8 cellular contexts compared by ENCODE assay signal in the genomic region with DNA sequence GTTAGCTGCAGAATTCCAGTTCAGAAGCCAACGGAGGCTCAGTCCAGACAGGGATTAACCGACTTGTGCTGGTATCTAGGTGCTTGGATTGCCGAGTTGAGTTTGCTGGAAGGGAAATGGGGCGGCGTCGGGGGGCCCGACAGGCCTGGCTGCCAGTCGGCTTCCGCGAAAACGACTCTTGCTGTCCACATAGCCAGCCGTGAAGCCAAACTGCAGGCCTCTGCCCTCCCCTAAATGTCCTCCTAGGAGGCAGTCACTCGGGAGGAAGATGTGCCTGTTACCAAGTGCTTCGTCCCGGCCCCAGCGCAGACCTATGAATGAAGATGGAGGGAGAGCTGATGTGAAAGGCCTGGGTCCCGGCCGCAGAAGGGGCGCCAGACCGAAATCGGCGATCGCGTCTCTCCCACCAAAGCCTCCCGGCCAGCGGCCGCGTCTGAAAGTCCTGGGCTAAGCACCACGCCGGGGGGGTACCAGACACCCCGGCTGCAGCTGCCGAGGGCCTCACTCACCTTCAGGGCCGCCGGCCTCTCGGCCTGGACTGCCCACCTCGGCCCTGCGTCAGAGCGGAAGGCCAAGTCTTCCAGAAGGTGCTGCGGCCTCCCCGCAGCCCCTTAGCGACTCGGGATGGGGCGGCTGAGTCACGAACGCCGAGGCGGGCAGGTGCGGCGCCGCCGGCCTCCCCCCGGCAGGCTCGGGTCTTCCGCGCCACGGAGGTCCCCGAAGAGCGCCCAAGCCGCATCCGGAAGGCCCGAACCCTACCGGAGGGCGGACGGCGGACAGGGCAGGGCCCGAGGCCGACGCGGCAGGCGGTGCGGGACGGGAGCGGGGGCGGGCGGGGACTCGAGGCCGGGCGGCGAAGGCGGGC. TPM values are rescaled to one million over a fixed set of nuclear protein-coding genes. Genes with fewer than 3 reads are reported as not detected.
DNase-seq lines count a peak whose midpoint lies in the region; ATAC-seq and TF ChIP-seq lines count a peak whose summit lies in the region.

No MANE protein-coding gene starts in this region.

- no peak for TF ChIP-seq CTCF in RWPE1 (conservative IDR thresholded peaks at IDR 0.05; ENCODE audit: low read depth)
- TF ChIP-seq CTCF in ascending aorta (IDR thresholded peaks at IDR 0.05), result no peak
- no peak for TF ChIP-seq CTCF in smooth muscle cell (IDR thresholded peaks at IDR 0.05; ENCODE audit: borderline replicate concordance, insufficient read depth, poor library complexity, severe bottlenecking)

- POLR2A ChIA-PET in RWPE1 (lab: Yijun Ruan, JAX; ENCODE audit: low non-redundant PET), result interaction anchor here (0.6 to 0.7 kb wide), 3 partner anchors 10 to 27 kb away, joined by 3 to 5 read pairs (median 4); a partner anchor contains a TSS

- intact Hi-C loops in ascending aorta (cut with DNase I), result loop anchor here (2.0 kb wide), 1 partner anchor 37 kb away; a partner anchor contains a TSS

- peaks cover 14% of the 10 kb centered on the region for H3F3A ChIP-seq in smooth muscle cell (ENCODE audit: low read depth)

- CTCF ChIA-PET in RWPE1 (lab: Yijun Ruan, JAX), result interaction anchor here (0.6 to 1.5 kb wide), 5 partner anchors 9 to 250 kb away, joined by 3 to 10 read pairs (median 4); a partner anchor contains a TSS

- peak overlapping the region; percentile 59 for H3K9ac ChIP-seq in smooth muscle cell (ENCODE audit: low read depth)

- no peak overlapping the region for H2AFZ ChIP-seq in smooth muscle cell (ENCODE audit: low read depth)

- no peaks in the 10 kb centered on the region for H3K9me3 ChIP-seq in ascending aorta
- no peaks in the 10 kb centered on the region for H3K9me3 ChIP-seq in smooth muscle cell (replicated peaks; ENCODE audit: low read depth)

- peak; percentile 9 for ATAC-seq in HG02588 (IDR thresholded peaks at IDR 0.05; ENCODE audit: unreplicated experiment)
- ATAC-seq in GM18861 (IDR thresholded peaks at IDR 0.05; ENCODE audit: unreplicated experiment), result no peak
- ATAC-seq in GM21526 (IDR thresholded peaks at IDR 0.05; ENCODE audit: low FRiP score, unreplicated experiment), result no peak

- peaks cover 14% of the 10 kb centered on the region for H4K20me1 ChIP-seq in smooth muscle cell (ENCODE audit: low read depth)

- H3K4me1 ChIP-seq in ascending aorta, result peaks cover 15 to 24% of the 10 kb centered on the region in 2 donors
- peaks cover 5% of the 10 kb centered on the region for H3K4me1 ChIP-seq in smooth muscle cell (ENCODE audit: low read depth)

- WGBS in smooth muscle cell (ENCODE audit: low lambda C conversion rate), result 2% methylated on average over 73 of the region's 80 CpGs

- peak overlapping the region; percentile 89 for H3K27ac ChIP-seq in RWPE1
- peak overlapping the region; percentile 96 to 97 for H3K27ac ChIP-seq in ascending aorta
- peak overlapping the region; percentile 69 for H3K27ac ChIP-seq in smooth muscle cell (ENCODE audit: low read depth)

- H3K4me3 ChIP-seq in ascending aorta (peak overlapping the region; percentile 89 to 98), iPS-11a (ENCODE audit: low read depth, low read length) (peak overlapping the region; percentile 83), smooth muscle cell (peak overlapping the region; percentile 70)

- DNase-seq in GM03348 (ENCODE audit: low spot score) (peak; percentile 28), RWPE1 (ENCODE audit: low spot score) (no peak), ascending aorta (ENCODE audit: low spot score in 2 of 2) (peak in 1 of 2 donors; percentile 72), smooth muscle cell (lab: John Stamatoyannopoulos, UW; ENCODE audit: unreplicated experiment) (no peak)

- H3K27me3 ChIP-seq in ascending aorta (no peaks in the 10 kb centered on the region), smooth muscle cell (ENCODE audit: low read depth) (no peaks in the 10 kb centered on the region)

- H3K79me2 ChIP-seq in smooth muscle cell (ENCODE audit: low read depth), result peaks cover 35% of the 10 kb centered on the region

- peak overlapping the region; percentile 92 for H3K4me2 ChIP-seq in smooth muscle cell

- peaks cover 18 to 24% of the 10 kb centered on the region in 2 donors for H3K36me3 ChIP-seq in ascending aorta
- no peaks in the 10 kb centered on the region for H3K36me3 ChIP-seq in smooth muscle cell (ENCODE audit: low read depth)

RNA-seq across cellular contexts. Expression of a gene that starts 7.5 kb away (rescaled TPM):
- total RNA-seq in ascending aorta (61.9 TPM), smooth muscle cell (26.2 and 40.5 TPM in 2 replicates)
- polyA plus RNA-seq in smooth muscle cell, result 68.1 and 73.7 TPM in 2 replicates

RNA-seq across cellular contexts. Expression of a gene that starts 9.5 kb away (rescaled TPM):
- total RNA-seq in ascending aorta (82.8 TPM), smooth muscle cell (13.9 and 33.7 TPM in 2 replicates)
- polyA plus RNA-seq in smooth muscle cell, result 39.9 and 43.4 TPM in 2 replicates

RNA-seq across cellular contexts. Expression of a gene that starts 13.0 kb away (rescaled TPM):
- total RNA-seq in ascending aorta, result 16.7 TPM
- total RNA-seq in smooth muscle cell, result 4.8 and 10.6 TPM in 2 replicates
- 7.2 and 9.2 TPM in 2 replicates for polyA plus RNA-seq in smooth muscle cell

RNA-seq across cellular contexts. Expression of a gene that starts 26.6 kb away (rescaled TPM):
- total RNA-seq in ascending aorta, result 23.4 TPM
- total RNA-seq in smooth muscle cell, result 32.3 and 33.8 TPM in 2 replicates
- 33.1 and 38.7 TPM in 2 replicates for polyA plus RNA-seq in smooth muscle cell

RNA-seq across cellular contexts. Expression of a gene that starts 27.2 kb away (rescaled TPM):
- 36.5 TPM for total RNA-seq in ascending aorta
- 17.3 and 18.6 TPM in 2 replicates for total RNA-seq in smooth muscle cell
- polyA plus RNA-seq in smooth muscle cell, result 11.2 and 15.6 TPM in 2 replicates
